Comparison of ENCODE assay signal across 9 cellular contexts in genomic region chr3:132641837-132642538, GRCh38. TPM values are rescaled to one million over a fixed set of nuclear protein-coding genes. Genes with fewer than 3 reads are reported as not detected.
A peak's percentile ranks its signal among the peaks of the same experiment; 100 is the strongest.
DNase-seq lines count a peak whose midpoint lies in the region; ATAC-seq, FAIRE-seq and TF ChIP-seq lines count a peak whose summit lies in the region.
"Had no signal": no experiment of that assay in that cellular context is flagged by ENCODE, and none has a peak within 500 bp of the region (broad histone marks: within the 10 kb centered on the region; RNA-seq: fewer than 3 reads in every experiment).

No MANE protein-coding gene starts in this region.

- TF ChIP-seq CTCF in Panc1 (IDR thresholded peaks at IDR 0.05), result peak; percentile 80; the same call in 1 of the 2 replicates

- no peak overlapping the region for H3K27ac ChIP-seq in Panc1 (ENCODE audit: low read length)

- DNase-seq in Daoy (ENCODE audit: low read depth), result peak; percentile 11
- DNase-seq in KBM-7, result peak; percentile 80
- no peak for DNase-seq in Panc1 (ENCODE audit: low read depth, low spot score)
- DNase-seq in myocyte (ENCODE audit: low read depth), result peak; percentile 64
- no peak for DNase-seq in cerebellar nuclear complex (lab: John Stamatoyannopoulos, UW)

- peak; percentile 95 for FAIRE-seq in endometrium (lab: Jason Lieb, UNC)

- intact Hi-C loops in Panc1 (cut with micrococcal nuclease; ENCODE audit: unreplicated experiment), result loop anchor here (1.0 to 2.0 kb wide), 2 partner anchors 106 to 289 kb away; no protein-coding TSS in a partner anchor

- H3K36me3 ChIP-seq in Panc1 (ENCODE audit: control insufficient read depth, insufficient read depth, low read length), result no peaks in the 10 kb centered on the region; the same call in 1 of the 2 replicates

- BruUV-seq in Panc1 (replicated peaks; lab: Mats Ljungman, UMichigan), result no TSS peak

- peaks cover 2% of the 10 kb centered on the region; the same call in 1 of the 2 replicates for H3K4me1 ChIP-seq in Panc1 (ENCODE audit: control insufficient read depth, insufficient read depth, low read length)

- no peak overlapping the region for H3K4me3 ChIP-seq in Panc1 (ENCODE audit: low read depth in 2 of 2, low read length in 2 of 2)

- H3K9me3 ChIP-seq in Panc1 (ENCODE audit: control insufficient read depth, insufficient read depth, low read depth, low read length), result no peaks in the 10 kb centered on the region

- no peaks in the 10 kb centered on the region for H3K27me3 ChIP-seq in Panc1 (ENCODE audit: control insufficient read depth, insufficient read depth, low read length)

- ATAC-seq in Panc1 (peak; percentile 82), HG03108 (IDR thresholded peaks at IDR 0.05; ENCODE audit: unreplicated experiment) (no peak), GM18868 (IDR thresholded peaks at IDR 0.05; ENCODE audit: unreplicated experiment) (no peak)

- in situ Hi-C loops in KBM-7 (cut with MboI; ENCODE audit: low pct_unique_long_range_greater_than_20kb, low sequenced_read_pairs) (loop anchor here (25.0 kb wide), 1 partner anchor 105 kb away; no protein-coding TSS in a partner anchor), Panc1 (cut with HindIII; ENCODE audit: low pct_unique_long_range_greater_than_20kb, low sequenced_read_pairs) (no loop called here)

- POLR2A ChIA-PET in Panc1 (lab: Charles Lee), result no interaction called here

- CTCF ChIA-PET in Panc1 (lab: Charles Lee), result interaction anchor here (0.6 to 2.7 kb wide), 5 partner anchors 17 to 109 kb away, joined by 3 to 13 read pairs (median 8); partner anchors contain the start of gene ACAD11

RNA-seq across cellular contexts. Expression of gene ACAD11, which starts 17.6 kb away (rescaled TPM):
- 4.7 TPM in 2 replicates for total RNA-seq in Daoy (2014; rRNA removed; shearing (Covaris generic))
- 15.4 TPM for total RNA-seq in Panc1 (2021; ENCODE audit: unreplicated experiment)
- polyA plus RNA-seq in Panc1 (2012; ENCODE audit: insufficient read length), result 11.4 TPM
- total RNA-seq in myocyte, result 13.6 and 22.8 TPM in 2 replicates
- 15.2 TPM for polyA plus RNA-seq in myocyte (2012)

RNA-seq across cellular contexts. Expression of gene UBA5, which starts 18.1 kb away (rescaled TPM):
- total RNA-seq in Daoy (2014; rRNA removed; shearing (Covaris generic)), result 31.7 and 48.8 TPM in 2 replicates
- total RNA-seq in Panc1 (2021; ENCODE audit: unreplicated experiment), result 44.0 TPM
- 67.7 TPM for polyA plus RNA-seq in Panc1 (2012; ENCODE audit: insufficient read length)
- 29.7 and 42.9 TPM in 2 replicates for total RNA-seq in myocyte
- polyA plus RNA-seq in myocyte (2012), result 18.8 TPM

RNA-seq across cellular contexts. Expression of gene ACKR4, which starts 44.9 kb away (rescaled TPM):
- total RNA-seq in Daoy (2014; rRNA removed; shearing (Covaris generic)), result not detected in 2 replicates
- total RNA-seq in Panc1 (2021; ENCODE audit: unreplicated experiment) (not detected), myocyte (not detected in 2 replicates)
- polyA plus RNA-seq in Panc1 (2012; ENCODE audit: insufficient read length), result 0.27 TPM
- polyA plus RNA-seq in myocyte (2012), result 0.29 TPM
- total RNA-seq: T-helper 1 cell treated with Interleukin-12 subunit alpha and Interleukin-12 subunit beta and Interleukin-4 antibody, amounts not matched to agents 30 ng/mL and 1 ng/mL, for 36 hours had no signal

Comparison
In these comparisons a context has a peak if more than half of its experiments do, and no peak if none do; other contexts are left out.
1. DNase-seq: peak in Daoy (single experiment), KBM-7 (single experiment) and myocyte (single experiment); none in Panc1 (single experiment) and cerebellar nuclear complex (0 of 2).